ENCODE assay signal across 10 cellular contexts in the genomic region with DNA sequence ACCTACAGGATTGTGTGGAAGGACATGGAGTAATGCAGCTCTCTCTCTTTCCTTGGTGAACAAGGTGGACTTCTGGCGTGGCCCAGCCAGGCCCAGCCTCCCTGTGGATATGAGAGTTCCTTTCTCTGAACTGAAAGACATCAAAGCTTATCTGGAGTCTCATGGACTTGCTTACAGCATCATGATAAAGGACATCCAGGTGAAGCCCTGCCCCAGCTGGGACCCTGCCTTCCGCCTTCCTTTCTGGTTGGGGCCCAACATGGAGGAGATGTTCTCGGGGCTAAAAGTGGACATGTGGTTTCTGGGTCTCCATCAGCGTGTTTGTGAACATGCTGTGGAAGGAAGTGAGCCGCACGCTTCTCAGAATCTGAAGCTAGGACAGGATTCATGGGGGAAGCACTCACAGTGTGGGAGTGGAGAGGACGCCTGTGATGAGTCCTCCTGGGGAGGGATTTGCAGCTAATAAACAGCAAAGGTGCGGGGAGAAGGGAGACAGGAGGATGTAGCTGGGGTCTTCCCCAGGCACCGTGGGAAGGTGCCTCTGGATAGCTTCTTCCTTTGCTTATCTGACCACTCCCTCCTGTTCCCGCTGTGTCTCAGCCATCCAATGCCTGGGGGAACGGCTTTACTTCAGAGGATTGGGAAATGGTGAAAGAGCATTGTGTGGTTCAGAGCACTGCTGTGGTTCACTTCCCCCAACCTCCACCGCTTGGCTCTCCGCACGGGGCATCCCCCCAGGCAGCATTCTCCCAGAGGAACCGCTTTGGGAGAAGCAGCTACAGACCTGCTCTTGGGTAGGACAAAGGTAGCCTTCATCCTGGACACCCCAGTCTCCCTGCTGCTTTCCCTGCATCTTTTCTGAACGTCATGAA. TPM values are rescaled to one million over a fixed set of nuclear protein-coding genes. Genes with fewer than 3 reads are reported as not detected.
DNase-seq lines count a peak whose midpoint lies in the region; ATAC-seq and TF ChIP-seq lines count a peak whose summit lies in the region.
"Had no signal": no experiment of that assay in that cellular context is flagged by ENCODE, and none has a peak within 500 bp of the region (broad histone marks: within the 10 kb centered on the region; RNA-seq: fewer than 3 reads in every experiment).

No MANE protein-coding gene starts in this region.

- DNase-seq in NCI-H1417 (lab: John Stamatoyannopoulos, UW) (peak; percentile 67 to 85 (median 82)), NCI-H1417 treated with DMSO at 0.1 percent for 48 hours (lab: John Stamatoyannopoulos, UW) (no peak), SJSA1 (ENCODE audit: low read depth in 1 of 2, low spot score in 2 of 2) (no peak)
- no peak for DNase-seq in activated CD8-positive, alpha-beta memory T cell treated with anti-CD3 and anti-CD28 coated beads, Interleukin-2, amount 50 U/mL, for 48 hours
- DNase-seq: stimulated activated CD4-positive, alpha-beta T cell treated with anti-CD3 and anti-CD28 coated beads, Interleukin-2, amount 100 ng/mL, for 48 hours had no signal

- H3K9me3 ChIP-seq in SJSA1 (replicated peaks) = no peaks in the 10 kb centered on the region
- H3K9me3 ChIP-seq in gastroesophageal sphincter = no peaks in the 10 kb centered on the region

- 74 to 78% methylated on average over 8 to 13 of the region's 16 CpGs for WGBS in gastroesophageal sphincter (ENCODE audit: low coverage in 1 of 2), 2 donors

- H3K36me3 ChIP-seq in SJSA1 = no peaks in the 10 kb centered on the region
- H3K36me3 ChIP-seq in gastroesophageal sphincter = no peaks in the 10 kb centered on the region

- H3K27ac ChIP-seq in SJSA1 = peak overlapping the region; percentile 22; the same call in 1 of the 2 replicates
- peak overlapping the region in 3 of 4 donors; percentile 20 to 69 (median 26) for H3K27ac ChIP-seq in gastroesophageal sphincter
- peak overlapping the region in 15 of 21 experiments; percentile 5 to 77 (median 37) for H3K27ac ChIP-seq in skin epidermis

- H3K27me3 ChIP-seq in SJSA1 (replicated peaks) (no peaks in the 10 kb centered on the region), gastroesophageal sphincter (no peaks in the 10 kb centered on the region)

- TF ChIP-seq EP300 in gastroesophageal sphincter (IDR thresholded peaks at IDR 0.05) = no peak

- no peak overlapping the region for H3K4me3 ChIP-seq in SJSA1
- H3K4me3 ChIP-seq in gastroesophageal sphincter = no peak overlapping the region
- H3K4me3 ChIP-seq in skin epidermis = no peak overlapping the region

- ATAC-seq in gastroesophageal sphincter (no peak), HG03469 (IDR thresholded peaks at IDR 0.05; ENCODE audit: unreplicated experiment) (no peak), GM18502 (IDR thresholded peaks at IDR 0.05; ENCODE audit: poor library complexity, unreplicated experiment) (no peak)
- ATAC-seq: left lobe of liver had no signal

- no peak for TF ChIP-seq CTCF in gastroesophageal sphincter (IDR thresholded peaks at IDR 0.05)

- no peak for TF ChIP-seq POLR2A in gastroesophageal sphincter (IDR thresholded peaks at IDR 0.05)

- peaks cover 44% of the 10 kb centered on the region for H3K4me1 ChIP-seq in SJSA1 (replicated peaks)
- peaks cover 0 to 27% (median 15%) of the 10 kb centered on the region in 3 donors for H3K4me1 ChIP-seq in gastroesophageal sphincter

RNA-seq across cellular contexts. Expression of a gene that starts 5.5 kb away (rescaled TPM):
- 0.87 TPM in 1 of 2 replicates, not detected in the other for total RNA-seq in SJSA1 (2014; rRNA removed; shearing (Covaris generic))
- total RNA-seq in gastroesophageal sphincter = not detected
- total RNA-seq: left lobe of liver had no signal

RNA-seq across cellular contexts. Expression of a gene that starts 30.1 kb away (rescaled TPM):
- not detected in 2 replicates for total RNA-seq in SJSA1 (2014; rRNA removed; shearing (Covaris generic))
- under 1 TPM in 1 of 4 donors, not detected in 3; 0.42 TPM for total RNA-seq in gastroesophageal sphincter

RNA-seq across cellular contexts. Expression of a gene that starts 57.2 kb away (rescaled TPM):
- total RNA-seq in SJSA1 (2014; rRNA removed; shearing (Covaris generic)) = 12.0 and 14.7 TPM in 2 replicates
- total RNA-seq in gastroesophageal sphincter = under 1 TPM in 1 of 4 donors, not detected in 3; 0.93 TPM
- total RNA-seq: left lobe of liver had no signal

Comparison
In these comparisons a context has a peak if more than half of its experiments do, and no peak if none do; other contexts are left out.
1. DNase-seq: peak in NCI-H1417 (3 of 3); none in NCI-H1417 treated with DMSO at 0.1 percent for 48 hours (single experiment), SJSA1 (0 of 2) and activated CD8-positive, alpha-beta memory T cell treated with anti-CD3 and anti-CD28 coated beads, Interleukin-2, amount 50 U/mL, for 48 hours (single experiment).
2. Peak in every context shown above with its lines, with median percentiles within 50 percentile points of each other: H3K27ac ChIP-seq.